ENCODE assay signal across 1 cellular context in the genomic region with DNA sequence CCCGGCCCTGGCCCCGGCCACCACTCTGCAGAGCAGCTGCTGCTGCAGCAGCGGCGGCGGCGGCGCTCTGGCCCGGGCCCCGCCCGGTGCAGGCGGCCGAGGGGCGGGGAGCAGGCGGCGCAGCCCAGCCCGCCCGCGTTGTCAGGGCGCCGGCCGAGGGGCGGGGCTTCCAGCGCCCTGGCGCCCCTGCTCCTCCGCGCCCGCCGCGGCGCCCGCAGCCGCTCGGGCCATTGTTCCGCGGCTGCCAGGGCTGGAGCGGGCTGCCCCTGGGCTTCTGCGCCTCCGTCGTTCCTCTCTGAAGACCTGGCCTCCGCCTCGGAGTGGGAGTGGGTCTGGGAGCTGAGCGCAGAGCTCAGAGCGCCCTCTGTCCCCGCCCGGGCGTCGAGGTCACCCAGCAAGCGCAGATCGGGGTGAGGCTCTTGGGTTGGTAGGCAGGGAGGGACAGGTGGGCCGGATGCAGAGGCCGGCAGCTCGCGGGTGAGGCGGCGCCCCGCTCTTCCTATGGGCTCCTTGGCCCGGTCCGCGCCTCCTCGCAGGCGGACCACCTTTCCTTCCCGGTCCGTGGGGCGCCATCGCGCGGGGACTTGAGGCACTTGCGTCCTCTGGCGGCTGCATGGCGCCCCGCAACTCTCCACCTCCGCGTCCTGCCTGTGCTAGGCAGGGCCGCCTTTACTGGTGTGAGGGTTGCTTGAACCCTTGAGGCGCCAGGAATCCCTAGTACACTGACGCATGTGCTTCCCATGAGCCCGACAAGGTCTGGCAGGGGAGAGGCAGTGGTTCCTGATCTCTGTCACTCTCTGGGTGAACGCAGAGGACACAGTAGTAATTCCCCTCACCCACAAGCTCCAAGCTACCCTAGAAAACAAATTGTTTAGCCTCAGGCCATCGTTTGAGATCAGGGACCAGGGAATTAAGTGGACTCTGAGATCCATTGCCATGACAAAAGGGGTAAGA.
A peak's percentile ranks its signal among the peaks of the same experiment; 100 is the strongest.
TF ChIP-seq lines count a peak whose summit lies in the region.

A gene with protein sequence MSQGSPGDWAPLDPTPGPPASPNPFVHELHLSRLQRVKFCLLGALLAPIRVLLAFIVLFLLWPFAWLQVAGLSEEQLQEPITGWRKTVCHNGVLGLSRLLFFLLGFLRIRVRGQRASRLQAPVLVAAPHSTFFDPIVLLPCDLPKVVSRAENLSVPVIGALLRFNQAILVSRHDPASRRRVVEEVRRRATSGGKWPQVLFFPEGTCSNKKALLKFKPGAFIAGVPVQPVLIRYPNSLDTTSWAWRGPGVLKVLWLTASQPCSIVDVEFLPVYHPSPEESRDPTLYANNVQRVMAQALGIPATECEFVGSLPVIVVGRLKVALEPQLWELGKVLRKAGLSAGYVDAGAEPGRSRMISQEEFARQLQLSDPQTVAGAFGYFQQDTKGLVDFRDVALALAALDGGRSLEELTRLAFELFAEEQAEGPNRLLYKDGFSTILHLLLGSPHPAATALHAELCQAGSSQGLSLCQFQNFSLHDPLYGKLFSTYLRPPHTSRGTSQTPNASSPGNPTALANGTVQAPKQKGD (minus strand): TSS at position 69 of the 954 bp plus-strand sequence. CDS start 96 bp downstream, outside the sequence.

TF ChIP-seq in SK-N-SH, 30 proteins besides CTCF, POLR2A, EP300 and RAD21 (continued from another document):
- TF ChIP-seq, protein P1, sequence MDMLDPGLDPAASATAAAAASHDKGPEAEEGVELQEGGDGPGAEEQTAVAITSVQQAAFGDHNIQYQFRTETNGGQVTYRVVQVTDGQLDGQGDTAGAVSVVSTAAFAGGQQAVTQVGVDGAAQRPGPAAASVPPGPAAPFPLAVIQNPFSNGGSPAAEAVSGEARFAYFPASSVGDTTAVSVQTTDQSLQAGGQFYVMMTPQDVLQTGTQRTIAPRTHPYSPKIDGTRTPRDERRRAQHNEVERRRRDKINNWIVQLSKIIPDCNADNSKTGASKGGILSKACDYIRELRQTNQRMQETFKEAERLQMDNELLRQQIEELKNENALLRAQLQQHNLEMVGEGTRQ (IDR thresholded peaks at IDR 0.05; ENCODE audit: borderline replicate concordance, low read depth, low read length) = no peak
- TF ChIP-seq SIN3A (IDR thresholded peaks at IDR 0.05; ENCODE audit: borderline replicate concordance, low read depth, low read length) (0 out of 2 replicates have a peak, but pooled peaks have one; percentile 21), ELF1 (IDR thresholded peaks at IDR 0.05) (no peak), YY1 (IDR thresholded peaks at IDR 0.05; ENCODE audit: low read depth) (peak; percentile 61; the same call in 1 of the 2 replicates), TEAD4 (IDR thresholded peaks at IDR 0.05; ENCODE audit: borderline replicate concordance, insufficient read depth) (no peak), FOSL2 (IDR thresholded peaks at IDR 0.05; ENCODE audit: borderline replicate concordance, low read depth) (no peak), GATA2 (CRISPR knock-in tag; IDR thresholded peaks at IDR 0.05) (no peak), SMC3 (IDR thresholded peaks at IDR 0.05; ENCODE audit: low read depth, low read length) (peak; percentile 82), MXI1 (IDR thresholded peaks at IDR 0.05; ENCODE audit: low read depth, low read length) (0 out of 2 replicates have a peak, but pooled peaks have one; percentile 35), RCOR1 (IDR thresholded peaks at IDR 0.05; ENCODE audit: low read length) (no peak), POLR2AphosphoS5 (IDR thresholded peaks at IDR 0.05; ENCODE audit: low read depth, low read length) (peak; percentile 82), CHD2 (IDR thresholded peaks at IDR 0.05; ENCODE audit: low read length, partially characterized antibody) (peak; percentile 31), JUND (IDR thresholded peaks at IDR 0.05) (no peak)
- TF ChIP-seq, protein P2, sequence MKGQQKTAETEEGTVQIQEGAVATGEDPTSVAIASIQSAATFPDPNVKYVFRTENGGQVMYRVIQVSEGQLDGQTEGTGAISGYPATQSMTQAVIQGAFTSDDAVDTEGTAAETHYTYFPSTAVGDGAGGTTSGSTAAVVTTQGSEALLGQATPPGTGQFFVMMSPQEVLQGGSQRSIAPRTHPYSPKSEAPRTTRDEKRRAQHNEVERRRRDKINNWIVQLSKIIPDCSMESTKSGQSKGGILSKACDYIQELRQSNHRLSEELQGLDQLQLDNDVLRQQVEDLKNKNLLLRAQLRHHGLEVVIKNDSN (IDR thresholded peaks at IDR 0.05; ENCODE audit: borderline replicate concordance, low read depth) = no peak
- TF ChIP-seq, protein P3, sequence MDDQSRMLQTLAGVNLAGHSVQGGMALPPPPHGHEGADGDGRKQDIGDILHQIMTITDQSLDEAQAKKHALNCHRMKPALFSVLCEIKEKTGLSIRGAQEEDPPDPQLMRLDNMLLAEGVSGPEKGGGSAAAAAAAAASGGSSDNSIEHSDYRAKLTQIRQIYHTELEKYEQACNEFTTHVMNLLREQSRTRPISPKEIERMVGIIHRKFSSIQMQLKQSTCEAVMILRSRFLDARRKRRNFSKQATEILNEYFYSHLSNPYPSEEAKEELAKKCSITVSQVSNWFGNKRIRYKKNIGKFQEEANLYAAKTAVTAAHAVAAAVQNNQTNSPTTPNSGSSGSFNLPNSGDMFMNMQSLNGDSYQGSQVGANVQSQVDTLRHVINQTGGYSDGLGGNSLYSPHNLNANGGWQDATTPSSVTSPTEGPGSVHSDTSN (IDR thresholded peaks at IDR 0.05) = 0 out of 2 replicates have a peak, but pooled peaks have one; percentile 3
- TF ChIP-seq, protein P4, sequence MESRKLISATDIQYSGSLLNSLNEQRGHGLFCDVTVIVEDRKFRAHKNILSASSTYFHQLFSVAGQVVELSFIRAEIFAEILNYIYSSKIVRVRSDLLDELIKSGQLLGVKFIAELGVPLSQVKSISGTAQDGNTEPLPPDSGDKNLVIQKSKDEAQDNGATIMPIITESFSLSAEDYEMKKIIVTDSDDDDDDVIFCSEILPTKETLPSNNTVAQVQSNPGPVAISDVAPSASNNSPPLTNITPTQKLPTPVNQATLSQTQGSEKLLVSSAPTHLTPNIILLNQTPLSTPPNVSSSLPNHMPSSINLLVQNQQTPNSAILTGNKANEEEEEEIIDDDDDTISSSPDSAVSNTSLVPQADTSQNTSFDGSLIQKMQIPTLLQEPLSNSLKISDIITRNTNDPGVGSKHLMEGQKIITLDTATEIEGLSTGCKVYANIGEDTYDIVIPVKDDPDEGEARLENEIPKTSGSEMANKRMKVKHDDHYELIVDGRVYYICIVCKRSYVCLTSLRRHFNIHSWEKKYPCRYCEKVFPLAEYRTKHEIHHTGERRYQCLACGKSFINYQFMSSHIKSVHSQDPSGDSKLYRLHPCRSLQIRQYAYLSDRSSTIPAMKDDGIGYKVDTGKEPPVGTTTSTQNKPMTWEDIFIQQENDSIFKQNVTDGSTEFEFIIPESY (IDR thresholded peaks at IDR 0.05; ENCODE audit: borderline replicate concordance, low read depth) = no peak
- TF ChIP-seq, protein P5, sequence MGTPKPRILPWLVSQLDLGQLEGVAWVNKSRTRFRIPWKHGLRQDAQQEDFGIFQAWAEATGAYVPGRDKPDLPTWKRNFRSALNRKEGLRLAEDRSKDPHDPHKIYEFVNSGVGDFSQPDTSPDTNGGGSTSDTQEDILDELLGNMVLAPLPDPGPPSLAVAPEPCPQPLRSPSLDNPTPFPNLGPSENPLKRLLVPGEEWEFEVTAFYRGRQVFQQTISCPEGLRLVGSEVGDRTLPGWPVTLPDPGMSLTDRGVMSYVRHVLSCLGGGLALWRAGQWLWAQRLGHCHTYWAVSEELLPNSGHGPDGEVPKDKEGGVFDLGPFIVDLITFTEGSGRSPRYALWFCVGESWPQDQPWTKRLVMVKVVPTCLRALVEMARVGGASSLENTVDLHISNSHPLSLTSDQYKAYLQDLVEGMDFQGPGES (IDR thresholded peaks at IDR 0.05; ENCODE audit: low read depth, low read length) = no peak
